ENCODE assay signal across 8 cellular contexts in the genomic region with DNA sequence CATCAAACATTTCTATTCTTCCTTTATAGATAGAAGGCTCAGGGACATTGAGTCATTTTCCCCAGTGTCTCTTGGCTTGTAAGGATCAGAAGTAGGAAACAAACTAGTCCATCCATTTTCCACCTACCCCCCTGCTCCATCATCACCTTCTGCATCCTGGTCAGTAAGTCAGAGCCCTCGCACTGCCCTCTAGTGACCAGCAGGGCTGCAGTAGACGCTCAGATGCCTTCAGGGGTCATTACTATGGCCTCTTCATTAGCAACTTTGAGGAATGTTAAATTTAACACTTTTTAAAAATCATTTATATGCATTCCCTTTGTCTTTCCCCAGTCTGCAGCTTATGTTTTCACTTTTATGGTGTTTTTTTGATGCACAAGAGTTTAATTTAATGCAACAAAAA.
A peak's percentile ranks its signal among the peaks of the same experiment; 100 is the strongest.
DNase-seq lines count a peak whose midpoint lies in the region; FAIRE-seq and TF ChIP-seq lines count a peak whose summit lies in the region.
"Not testable (repeated sequence)": the region's sequence is repeated elsewhere in the genome, so short reads cannot be mapped to it uniquely, and the experiment has no call there.

No MANE protein-coding gene starts in this region.

- H4K8ac ChIP-seq in H1 (ENCODE audit: extremely low read depth, insufficient read depth, low read length), result not testable (repeated sequence)

- H3K9me1 ChIP-seq in keratinocyte (ENCODE audit: control insufficient read depth, extremely low read depth, insufficient read depth, low read length), result not testable (repeated sequence)

- not testable (repeated sequence) for H3K4me2 ChIP-seq in H1 (ENCODE audit: insufficient read depth in 1 of 2, low read depth in 2 of 2, low read length in 2 of 2); keratinocyte (ENCODE audit: control insufficient read depth, extremely low read depth, insufficient read depth, low read depth, low read length)

- not testable (repeated sequence) for H3K79me1 ChIP-seq in H1 (ENCODE audit: low read depth, low read length)

- not testable (repeated sequence) for H3K4me1 ChIP-seq in BE2C; H1 (replicated peaks in 1 of 4; ENCODE audit: control insufficient read depth in 3 of 4, insufficient read depth in 4 of 4, low read length in 3 of 4); keratinocyte (ENCODE audit: control insufficient read depth, extremely low read depth, insufficient read depth, low read length)

- H2BK12ac ChIP-seq in H1 (ENCODE audit: low read depth, low read length), result not testable (repeated sequence)

- not testable (repeated sequence) for H4K5ac ChIP-seq in H1 (ENCODE audit: insufficient read length, low read depth, low read length)

- H3K4ac ChIP-seq in H1 (replicated peaks; ENCODE audit: insufficient read length, low read depth, low read length), result not testable (repeated sequence)

- not testable (repeated sequence) for H3K56ac ChIP-seq in H1 (replicated peaks; ENCODE audit: insufficient read length, low read depth, low read length)

- POLR2A ChIA-PET in H1 (lab: Charles Lee; ENCODE audit: partially characterized antibody), result not testable (repeated sequence)

- not testable (repeated sequence) for DNase-seq in BE2C; activated T-helper 2 cell treated with anti-CD3 and anti-CD28 coated beads, Interferon-gamma antibody, Interleukin-2, Interleukin-4, amounts not matched to agents 10 μg/mL and 5 μg/mL and 100 μg/mL, durations not matched to agents 14 hours and 24 hours and 36 hours (ENCODE audit: low spot score); H1 (ENCODE audit: low read depth in 1 of 2, low spot score in 2 of 2); keratinocyte (ENCODE audit: low read depth, low spot score); progenitor cell of endocrine pancreas (ENCODE audit: low spot score, unreplicated experiment)
- DNase-seq in LoVo (ENCODE audit: low spot score), result peak; percentile 33
- DNase-seq in SK-MEL-5 (ENCODE audit: low read depth, low spot score), result peak; percentile 61

- H3K36me3 ChIP-seq in BE2C; H1 (ENCODE audit: control insufficient read depth in 2 of 4, insufficient read depth in 4 of 4, low read length in 3 of 4); keratinocyte (ENCODE audit: control insufficient read depth in 2 of 2, extremely low read depth in 1 of 2, insufficient read depth in 2 of 2, low read length in 2 of 2): not testable (repeated sequence)

- intact Hi-C loops in activated T-helper 2 cell treated with anti-CD3 and anti-CD28 coated beads, Interferon-gamma antibody, Interleukin-2, Interleukin-4, amounts not matched to agents 10 μg/mL and 5 μg/mL and 100 μg/mL, durations not matched to agents 14 hours and 24 hours and 36 hours (cut with micrococcal nuclease), result loop anchor here (1.0 kb wide), 1 partner anchor 19 kb away; no protein-coding TSS in a partner anchor

- H2BK5ac ChIP-seq in H1 (ENCODE audit: low read depth, low read length), result not testable (repeated sequence)

- not testable (repeated sequence) for TF ChIP-seq EP300 in H1 (IDR thresholded peaks at IDR 0.05; ENCODE audit: borderline replicate concordance in 1 of 2, low read depth in 2 of 2, low read length in 2 of 2)

- CTCF ChIA-PET in H1 (lab: Charles Lee; ENCODE audit: partially characterized antibody), result interaction anchor here (0.7 to 18.9 kb wide), 43 partner anchors 9 to 475 kb away, joined by 3 to 665 read pairs (median 4); no protein-coding TSS in a partner anchor

- H3K27ac ChIP-seq in H1 (ENCODE audit: low read depth, low read length); keratinocyte (ENCODE audit: control insufficient read depth, insufficient read depth, low read length): not testable (repeated sequence)

- peak; percentile 20 to 21; a peak in 3 of 4 replicates for TF ChIP-seq RAD21 in H1 (IDR thresholded peaks at IDR 0.05 in 1 of 2, conservative IDR thresholded peaks at IDR 0.05 in 1 of 2; ENCODE audit: low read depth in 2 of 2, low read length in 2 of 2)

- H3K9ac ChIP-seq in H1 (replicated peaks in 1 of 4; ENCODE audit: extremely low read depth in 1 of 4, low read depth in 3 of 4, low read length in 3 of 4); keratinocyte (ENCODE audit: control insufficient read depth, extremely low read depth, insufficient read depth, low read length): not testable (repeated sequence)

- peak; percentile 32 for TF ChIP-seq CTCF in BE2C (IDR thresholded peaks at IDR 0.05; ENCODE audit: low read depth, low read length)
- TF ChIP-seq CTCF in GM12875 (IDR thresholded peaks at IDR 0.05; ENCODE audit: borderline replicate concordance, insufficient read depth, low read depth, low read length), result peak; percentile 41; the same call in 1 of the 2 replicates
- peak; percentile 53 to 78 (median 64) for TF ChIP-seq CTCF in H1 (IDR thresholded peaks at IDR 0.05; ENCODE audit: control extremely low read depth in 1 of 3, insufficient read depth in 1 of 3, low read depth in 1 of 3, low read length in 3 of 3)
- TF ChIP-seq CTCF in keratinocyte (optimal IDR thresholded peaks at IDR 0.05 in 1 of 3, IDR thresholded peaks at IDR 0.05 in 1 of 3, conservative IDR thresholded peaks at IDR 0.05 in 1 of 3; ENCODE audit: extremely low read depth in 1 of 3, insufficient read depth in 2 of 3, low read length in 3 of 3), result peak; percentile 44 to 61 (median 50)
- TF ChIP-seq CTCF in progenitor cell of endocrine pancreas (IDR thresholded peaks at IDR 0.05; ENCODE audit: unreplicated experiment), result peak; percentile 24

- peak overlapping the region; percentile 64 for H3K27ac Mint-ChIP-seq in activated T-helper 2 cell treated with anti-CD3 and anti-CD28 coated beads, Interferon-gamma antibody, Interleukin-2, Interleukin-4, amounts not matched to agents 10 μg/mL and 5 μg/mL and 100 μg/mL, durations not matched to agents 14 hours and 24 hours and 36 hours
- not testable (repeated sequence) for H3K27ac Mint-ChIP-seq in progenitor cell of endocrine pancreas

- peaks cover 12% of the 10 kb centered on the region for H3K4me1 Mint-ChIP-seq in activated T-helper 2 cell treated with anti-CD3 and anti-CD28 coated beads, Interferon-gamma antibody, Interleukin-2, Interleukin-4, amounts not matched to agents 10 μg/mL and 5 μg/mL and 100 μg/mL, durations not matched to agents 14 hours and 24 hours and 36 hours (ENCODE audit: low read depth)
- not testable (repeated sequence) for H3K4me1 Mint-ChIP-seq in progenitor cell of endocrine pancreas (ENCODE audit: low read depth)

- H2AK5ac ChIP-seq in H1 (ENCODE audit: low read depth, low read length), result not testable (repeated sequence)

- not testable (repeated sequence) for H3K23ac ChIP-seq in H1 (ENCODE audit: insufficient read length)

- H2BK120ac ChIP-seq in H1 (replicated peaks; ENCODE audit: low read depth, low read length), result not testable (repeated sequence)

- not testable (repeated sequence) for H3K4me3 Mint-ChIP-seq in activated T-helper 2 cell treated with anti-CD3 and anti-CD28 coated beads, Interferon-gamma antibody, Interleukin-2, Interleukin-4, amounts not matched to agents 10 μg/mL and 5 μg/mL and 100 μg/mL, durations not matched to agents 14 hours and 24 hours and 36 hours (ENCODE audit: low read depth); progenitor cell of endocrine pancreas (ENCODE audit: low read depth)

- not testable (repeated sequence) for H3K36me3 Mint-ChIP-seq in activated T-helper 2 cell treated with anti-CD3 and anti-CD28 coated beads, Interferon-gamma antibody, Interleukin-2, Interleukin-4, amounts not matched to agents 10 μg/mL and 5 μg/mL and 100 μg/mL, durations not matched to agents 14 hours and 24 hours and 36 hours (ENCODE audit: low read depth); progenitor cell of endocrine pancreas (ENCODE audit: insufficient read depth)

- H3K14ac ChIP-seq in H1 (ENCODE audit: insufficient read length), result not testable (repeated sequence)

- H4K91ac ChIP-seq in H1 (replicated peaks; ENCODE audit: insufficient read length, low read length), result not testable (repeated sequence)

- H2BK15ac ChIP-seq in H1 (ENCODE audit: low read length), result not testable (repeated sequence)

- not testable (repeated sequence) for H3K79me2 ChIP-seq in H1 (ENCODE audit: control insufficient read depth in 1 of 2, insufficient read depth in 2 of 2, low read length in 2 of 2); keratinocyte (ENCODE audit: control insufficient read depth, insufficient read depth, low read length)

- H3K27me3 Mint-ChIP-seq in activated T-helper 2 cell treated with anti-CD3 and anti-CD28 coated beads, Interferon-gamma antibody, Interleukin-2, Interleukin-4, amounts not matched to agents 10 μg/mL and 5 μg/mL and 100 μg/mL, durations not matched to agents 14 hours and 24 hours and 36 hours (ENCODE audit: low read depth), result not testable (repeated sequence)
- H3K27me3 Mint-ChIP-seq in progenitor cell of endocrine pancreas, result peaks cover 29% of the 10 kb centered on the region

- H3K9me3 Mint-ChIP-seq in activated T-helper 2 cell treated with anti-CD3 and anti-CD28 coated beads, Interferon-gamma antibody, Interleukin-2, Interleukin-4, amounts not matched to agents 10 μg/mL and 5 μg/mL and 100 μg/mL, durations not matched to agents 14 hours and 24 hours and 36 hours; progenitor cell of endocrine pancreas (ENCODE audit: low read depth): not testable (repeated sequence)

- not testable (repeated sequence) for H3K9me3 ChIP-seq in BE2C; H1 (ENCODE audit: insufficient read depth in 2 of 2, low read depth in 1 of 2, low read length in 1 of 2); keratinocyte (ENCODE audit: control insufficient read depth, low read depth, low read length)

- in situ Hi-C loops in SK-MEL-5 (cut with HindIII; ENCODE audit: low pct_unique_long_range_greater_than_20kb, low sequenced_read_pairs), result not testable (repeated sequence)

- FAIRE-seq in H1 (lab: Jason Lieb, UNC); keratinocyte (lab: Jason Lieb, UNC): not testable (repeated sequence)

- not testable (repeated sequence) for H3K4me3 ChIP-seq in BE2C (ENCODE audit: low read depth, low read length); GM12875 (ENCODE audit: low read depth, low read length); H1 (ENCODE audit: extremely low read depth in 1 of 4, insufficient read depth in 2 of 4, low read depth in 3 of 4, low read length in 4 of 4); keratinocyte (ENCODE audit: control insufficient read depth in 2 of 3, extremely low read depth in 1 of 3, insufficient read depth in 2 of 3, low read depth in 1 of 3, low read length in 3 of 3)

- not testable (repeated sequence) for H2AFZ ChIP-seq in H1 (ENCODE audit: low read length)
- peak overlapping the region; percentile 67 for H2AFZ ChIP-seq in keratinocyte (ENCODE audit: control insufficient read depth, low read length)

- not testable (repeated sequence) for H2BK20ac ChIP-seq in H1 (ENCODE audit: low read length)

- dilution Hi-C loops in keratinocyte (cut with MboI; ENCODE audit: extremely low pct_ligation_motif_present, low sequenced_read_pairs), result not testable (repeated sequence)

- H3K18ac ChIP-seq in H1 (ENCODE audit: extremely low read depth, low read length), result not testable (repeated sequence)

- H4K20me1 ChIP-seq in H1 (replicated peaks in 1 of 2; ENCODE audit: control insufficient read depth in 1 of 2, insufficient read depth in 2 of 2, low read length in 2 of 2); keratinocyte (ENCODE audit: control insufficient read depth, extremely low read depth, insufficient read depth, low read length): not testable (repeated sequence)

- WGBS in H1 (ENCODE audit: extremely low coverage in 1 of 2, insufficient coverage in 1 of 2, insufficient read length in 1 of 2, insufficient replicate concordance in 2 of 2, low coverage in 1 of 2, low lambda C conversion rate in 2 of 2, missing lambda C conversion rate in 1 of 2), 2 experiments, result 36% methylated on average over 2 of the region's 2 CpGs; no CpG with 5 or more reads in 1 of the 2 experiments

- not testable (repeated sequence) for H3K27me3 ChIP-seq in BE2C; H1 (replicated peaks in 1 of 4; ENCODE audit: control insufficient read depth in 3 of 4, extremely low read depth in 1 of 4, insufficient read depth in 3 of 4, low read length in 3 of 4); keratinocyte (ENCODE audit: control insufficient read depth, extremely low read depth, insufficient read depth, low read length)

- not testable (repeated sequence) for TF ChIP-seq POLR2A in H1 (IDR thresholded peaks at IDR 0.05; ENCODE audit: control extremely low read depth in 1 of 2, low read depth in 2 of 2, low read length in 2 of 2)

- not testable (repeated sequence) for H3K23me2 ChIP-seq in H1 (ENCODE audit: low read depth, low read length)
